ENCODE assay signal across 20 cellular contexts in genomic region chr10:38103754-38104153, GRCh38. TPM values are rescaled to one million over a fixed set of nuclear protein-coding genes. Genes with fewer than 3 reads are reported as not detected.
A peak's percentile ranks its signal among the peaks of the same experiment; 100 is the strongest.
DNase-seq lines count a peak whose midpoint lies in the region; ATAC-seq and TF ChIP-seq lines count a peak whose summit lies in the region.
"Had no signal": no experiment of that assay in that cellular context is flagged by ENCODE, and none has a peak within 500 bp of the region (broad histone marks: within the 10 kb centered on the region; RNA-seq: fewer than 3 reads in every experiment).

No MANE protein-coding gene starts in this region.

- no peak overlapping the region for H3K9ac ChIP-seq in BLaER1
- H3K9ac ChIP-seq: GM23248 had no signal

- 0 out of 2 replicates have a peak overlapping the region, but pooled peaks have one; percentile 18 for H3K4me3 ChIP-seq in BLaER1
- H3K4me3 ChIP-seq in OCI-LY7 (ENCODE audit: low read depth, low read length, poor library complexity, severe bottlenecking) = no peak overlapping the region
- H3K4me3 ChIP-seq: GM12878, GM23248, HAP-1 had no signal

- intact Hi-C loops in OCI-LY7 (cut with micrococcal nuclease; ENCODE audit: unreplicated experiment) = no loop called here

- no peaks in the 10 kb centered on the region for H3K4me1 Mint-ChIP-seq in glutamatergic neuron (ENCODE audit: low read depth, unreplicated experiment)

- H3K4me2 ChIP-seq in BLaER1 (no peak overlapping the region), OCI-LY7 (ENCODE audit: low read length) (no peak overlapping the region)

- ATAC-seq in GM18858 (IDR thresholded peaks at IDR 0.05; ENCODE audit: unreplicated experiment) = no peak
- no peak for ATAC-seq in HG02610 (IDR thresholded peaks at IDR 0.05; ENCODE audit: unreplicated experiment)
- no peak for ATAC-seq in GM18502 (IDR thresholded peaks at IDR 0.05; ENCODE audit: poor library complexity, unreplicated experiment)
- ATAC-seq: GM12878 had no signal

- H3K27me3 Mint-ChIP-seq in glutamatergic neuron (ENCODE audit: unreplicated experiment) = no peaks in the 10 kb centered on the region
- H3K27me3 Mint-ChIP-seq: B cell; CD4-positive, CD25-positive, alpha-beta regulatory T cell; CD8-positive, alpha-beta memory T cell had no signal

- H3K36me3 ChIP-seq in BLaER1 = peaks cover 87% of the 10 kb centered on the region
- peaks cover 83% of the 10 kb centered on the region for H3K36me3 ChIP-seq in OCI-LY7 (ENCODE audit: insufficient read depth, low read length)

- no peak overlapping the region for H2AFZ ChIP-seq in OCI-LY7 (ENCODE audit: low read length)
- H2AFZ ChIP-seq: GM23248 had no signal

- H3K4me3 Mint-ChIP-seq in glutamatergic neuron (ENCODE audit: unreplicated experiment) = no peak overlapping the region
- H3K4me3 Mint-ChIP-seq: B cell; CD4-positive, CD25-positive, alpha-beta regulatory T cell; CD8-positive, alpha-beta memory T cell had no signal

- H3K27me3 ChIP-seq in BLaER1 = no peaks in the 10 kb centered on the region

- H3K36me3 Mint-ChIP-seq in glutamatergic neuron (ENCODE audit: unreplicated experiment) = peaks cover 70% of the 10 kb centered on the region

- H3K27ac ChIP-seq in BLaER1 = no peak overlapping the region
- no peak overlapping the region for H3K27ac ChIP-seq in OCI-LY7 (ENCODE audit: low read depth, low read length, poor library complexity, severe bottlenecking)
- peak overlapping the region; percentile 27 for H3K27ac ChIP-seq in temporal lobe (ENCODE audit: low read depth, low read length)
- H3K27ac ChIP-seq: GM23248 had no signal

- peaks cover 4% of the 10 kb centered on the region; the same call in 1 of the 2 replicates for H3K79me2 ChIP-seq in OCI-LY7 (ENCODE audit: insufficient read depth, low read depth, low read length)

- DNase-seq in OCI-LY7 (ENCODE audit: low spot score) (peak; percentile 26), glutamatergic neuron (no peak)
- DNase-seq: 8988T; C1 segment of cervical spinal cord; CD4-positive, CD25-positive, alpha-beta regulatory T cell; CD8-positive, alpha-beta memory T cell; COR-L47; DMS 273 treated with DMSO at 0.1 percent for 48 hours; DMS53; DND-41; EL; GM23248 had no signal

- no TSS peak for BruUV-seq in OCI-LY7 (replicated peaks; lab: Mats Ljungman, UMichigan)

- CTCF ChIA-PET in OCI-LY7 (lab: Charles Lee; ENCODE audit: unreplicated experiment) = no interaction called here

- H3K9me3 ChIP-seq in BLaER1 (peaks cover 99% of the 10 kb centered on the region), OCI-LY7 (ENCODE audit: low read length) (peaks cover 17% of the 10 kb centered on the region; the same call in 1 of the 2 replicates)

- no peaks in the 10 kb centered on the region for H4K20me1 ChIP-seq in BLaER1
- no peaks in the 10 kb centered on the region for H4K20me1 ChIP-seq in OCI-LY7 (ENCODE audit: insufficient read depth, low read length)

- peak overlapping the region; percentile 18 for H3K27ac Mint-ChIP-seq in glutamatergic neuron (ENCODE audit: unreplicated experiment)
- H3K27ac Mint-ChIP-seq: B cell; CD4-positive, CD25-positive, alpha-beta regulatory T cell; CD8-positive, alpha-beta memory T cell had no signal

- TF ChIP-seq CTCF in OCI-LY7 (conservative IDR thresholded peaks at IDR 0.05; ENCODE audit: low read length) = no peak
- TF ChIP-seq CTCF in glutamatergic neuron (IDR thresholded peaks at IDR 0.05; ENCODE audit: partially characterized antibody, unreplicated experiment) = no peak

- H3K9me3 Mint-ChIP-seq in glutamatergic neuron (ENCODE audit: unreplicated experiment) = peaks cover 25% of the 10 kb centered on the region

- POLR2A ChIA-PET in OCI-LY7 (lab: Charles Lee) = interaction anchor here (0.6 kb wide), 1 partner anchor 18 kb away, joined by 3 read pairs; no protein-coding TSS in a partner anchor

- H3K4me1 ChIP-seq in BLaER1 = no peaks in the 10 kb centered on the region
- H3K4me1 ChIP-seq in OCI-LY7 (ENCODE audit: insufficient read depth, low read length, poor library complexity, severe bottlenecking) = peaks cover 8% of the 10 kb centered on the region
- H3K4me1 ChIP-seq: HAP-1 had no signal

- no peaks in the 10 kb centered on the region for H3K9me2 ChIP-seq in OCI-LY7 (ENCODE audit: insufficient read depth, low read length)

RNA-seq across cellular contexts. Expression of gene ZNF37A, which starts 9.6 kb away (rescaled TPM):
- 21.2 and 21.6 TPM in 2 replicates for total RNA-seq in OCI-LY7 (2014; rRNA removed; shearing (Covaris generic))
- total RNA-seq in OCI-LY7 (2022) (38.1 and 40.3 TPM in 2 replicates), glutamatergic neuron (ENCODE audit: unreplicated experiment) (21.1 TPM), temporal lobe (25.3 TPM)
